In the genomic region with DNA sequence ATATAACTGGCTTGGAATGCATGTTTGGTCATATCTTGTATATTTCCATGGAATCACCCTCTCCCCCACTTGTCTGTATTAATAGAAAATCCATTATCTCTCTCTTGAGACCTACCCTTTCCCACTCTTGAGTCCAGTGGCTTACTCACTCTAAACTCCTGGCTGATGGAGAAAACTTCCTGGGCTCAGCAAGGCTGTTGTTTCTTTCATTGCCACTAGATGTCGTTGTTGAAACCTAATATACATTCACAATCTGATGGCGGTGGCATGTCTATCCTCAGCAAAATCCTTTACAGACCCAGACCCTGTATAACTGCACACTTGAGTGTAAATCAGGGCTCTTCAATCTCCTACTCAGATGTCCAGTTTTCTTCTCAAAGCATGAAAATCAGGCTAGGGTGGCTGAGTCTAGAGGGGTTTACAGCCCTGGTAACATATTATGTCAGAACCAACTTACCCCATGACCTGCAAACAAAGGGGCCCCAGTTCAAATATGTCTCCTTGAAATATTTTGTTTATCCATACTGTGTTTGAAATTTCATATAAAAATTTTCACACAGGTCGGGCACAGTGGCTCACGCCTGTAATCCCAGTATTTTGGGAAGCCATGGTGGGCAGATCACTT, we compare ENCODE assay signal across 8 cellular contexts.
A peak's percentile ranks its signal among the peaks of the same experiment; 100 is the strongest.
DNase-seq lines count a peak whose midpoint lies in the region; ATAC-seq and TF ChIP-seq lines count a peak whose summit lies in the region.

No MANE protein-coding gene starts in this region.

- no peak overlapping the region for H3K4me3 ChIP-seq in CD8-positive, alpha-beta T cell (ENCODE audit: low read depth, low read length)

- ATAC-seq in CD8-positive, alpha-beta T cell: peak; percentile 70
- ATAC-seq in GM18519 (IDR thresholded peaks at IDR 0.05; ENCODE audit: low FRiP score, unreplicated experiment) (peak; percentile 79), HG02973 (IDR thresholded peaks at IDR 0.05; ENCODE audit: unreplicated experiment) (peak; percentile 91), left ventricle myocardium superior (peak; percentile 53)
- ATAC-seq in activated T-helper 17 cell treated with anti-CD3 and anti-CD28 coated beads, Interleukin-2, amount 50 U/mL, for 72 hours (replicated peaks): peak; percentile 62

- H3K9me3 Mint-ChIP-seq in CD8-positive, alpha-beta T cell: peaks cover 5% of the 10 kb centered on the region
- H3K9me3 Mint-ChIP-seq in activated T-helper 17 cell treated with anti-CD3 and anti-CD28 coated beads, Interleukin-2, amount 50 U/mL, for 72 hours: peaks cover 4% of the 10 kb centered on the region

- H3K4me1 Mint-ChIP-seq in CD8-positive, alpha-beta T cell (ENCODE audit: low read depth): no peaks in the 10 kb centered on the region
- H3K4me1 Mint-ChIP-seq in activated T-helper 17 cell treated with anti-CD3 and anti-CD28 coated beads, Interleukin-2, amount 50 U/mL, for 72 hours: peaks cover 3% of the 10 kb centered on the region

- CTCF ChIA-PET in CD8-positive, alpha-beta T cell (lab: Charles Lee): no interaction called here

- DNase-seq in CD8-positive, alpha-beta T cell: no peak
- DNase-seq in NCI-H345 (lab: John Stamatoyannopoulos, UW) (peak; percentile 26), left ventricle myocardium superior (no peak), NCI-H187 (lab: John Stamatoyannopoulos, UW) (no peak)
- DNase-seq in stimulated activated CD8-positive, alpha-beta memory T cell treated with anti-CD3 and anti-CD28 coated beads, Interleukin-4, amount 100 ng/mL, for 48 hours: peak; percentile 34

- no peak overlapping the region for H3K27ac ChIP-seq in CD8-positive, alpha-beta T cell (ENCODE audit: low read depth, low read length)

- no peak overlapping the region for H3K4me3 Mint-ChIP-seq in CD8-positive, alpha-beta T cell
- no peak overlapping the region for H3K4me3 Mint-ChIP-seq in activated T-helper 17 cell treated with anti-CD3 and anti-CD28 coated beads, Interleukin-2, amount 50 U/mL, for 72 hours

- H3K36me3 ChIP-seq in CD8-positive, alpha-beta T cell (ENCODE audit: insufficient read depth, low read length): no peaks in the 10 kb centered on the region

- intact Hi-C loops in CD8-positive, alpha-beta T cell (cut with DNase I, micrococcal nuclease): loop anchor here in 1 of 2 experiments (1.0 kb wide), 1 partner anchor 160 kb away; no protein-coding TSS in a partner anchor
- intact Hi-C loops in left ventricle myocardium superior (cut with micrococcal nuclease): no loop called here

- no peaks in the 10 kb centered on the region for H3K36me3 Mint-ChIP-seq in CD8-positive, alpha-beta T cell
- H3K36me3 Mint-ChIP-seq in activated T-helper 17 cell treated with anti-CD3 and anti-CD28 coated beads, Interleukin-2, amount 50 U/mL, for 72 hours (ENCODE audit: low read depth): no peaks in the 10 kb centered on the region

- TF ChIP-seq CTCF in CD8-positive, alpha-beta T cell (IDR thresholded peaks at IDR 0.05): peak; percentile 77

- POLR2A ChIA-PET in CD8-positive, alpha-beta T cell (lab: Charles Lee): no interaction called here

- H3K27me3 ChIP-seq in CD8-positive, alpha-beta T cell (ENCODE audit: insufficient read depth, low read length): no peaks in the 10 kb centered on the region

- no peaks in the 10 kb centered on the region for H3K4me1 ChIP-seq in CD8-positive, alpha-beta T cell (ENCODE audit: insufficient read depth, low read length)

- H3K9me3 ChIP-seq in CD8-positive, alpha-beta T cell (ENCODE audit: low read length): no peaks in the 10 kb centered on the region

- H3K27ac Mint-ChIP-seq in CD8-positive, alpha-beta T cell: no peak overlapping the region
- no peak overlapping the region for H3K27ac Mint-ChIP-seq in activated T-helper 17 cell treated with anti-CD3 and anti-CD28 coated beads, Interleukin-2, amount 50 U/mL, for 72 hours

- H3K27me3 Mint-ChIP-seq in CD8-positive, alpha-beta T cell (ENCODE audit: low read depth): peaks cover 2% of the 10 kb centered on the region
- H3K27me3 Mint-ChIP-seq in activated T-helper 17 cell treated with anti-CD3 and anti-CD28 coated beads, Interleukin-2, amount 50 U/mL, for 72 hours: peaks cover 7% of the 10 kb centered on the region

Comparison
In these comparisons a context has a peak if more than half of its experiments do, and no peak if none do; other contexts are left out.
1. DNase-seq: peak in NCI-H345 (single experiment) and stimulated activated CD8-positive, alpha-beta memory T cell treated with anti-CD3 and anti-CD28 coated beads, Interleukin-4, amount 100 ng/mL, for 48 hours (single experiment); none in CD8-positive, alpha-beta T cell (0 of 7), left ventricle myocardium superior (single experiment) and NCI-H187 (0 of 2).
2. Peak in every context shown above with its lines, with median percentiles within 50 percentile points of each other: ATAC-seq.